In genomic region chr4:2059034-2059725, GRCh38 we compare ENCODE assay signal across 8 cellular contexts. TPM values are rescaled to one million over a fixed set of nuclear protein-coding genes. Genes with fewer than 3 reads are reported as not detected.
DNase-seq lines count a peak whose midpoint lies in the region; ATAC-seq, FAIRE-seq and TF ChIP-seq lines count a peak whose summit lies in the region.

A gene with protein sequence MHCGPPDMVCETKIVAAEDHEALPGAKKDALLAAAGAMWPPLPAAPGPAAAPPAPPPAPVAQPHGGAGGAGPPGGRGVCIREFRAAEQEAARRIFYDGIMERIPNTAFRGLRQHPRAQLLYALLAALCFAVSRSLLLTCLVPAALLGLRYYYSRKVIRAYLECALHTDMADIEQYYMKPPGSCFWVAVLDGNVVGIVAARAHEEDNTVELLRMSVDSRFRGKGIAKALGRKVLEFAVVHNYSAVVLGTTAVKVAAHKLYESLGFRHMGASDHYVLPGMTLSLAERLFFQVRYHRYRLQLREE (plus strand): TSS chr4:2059327. CDS start chr4:2059512, 185 bp downstream.

- H3K9me3 ChIP-seq in RWPE2 (ENCODE audit: severe bottlenecking) (no peaks in the 10 kb centered on the region), endothelial cell of umbilical vein (replicated peaks; ENCODE audit: control insufficient read depth, insufficient read depth, low read length) (no peaks in the 10 kb centered on the region)
- no peaks in the 10 kb centered on the region for H3K9me3 ChIP-seq in naive thymus-derived CD4-positive, alpha-beta T cell (ENCODE audit: control insufficient read depth in 2 of 3, low read length in 3 of 3)

- H4K20me1 ChIP-seq in endothelial cell of umbilical vein (replicated peaks; ENCODE audit: control insufficient read depth, extremely low read depth, insufficient read depth, low read length), result no peaks in the 10 kb centered on the region

- H3K36me3 Mint-ChIP-seq in naive thymus-derived CD4-positive, alpha-beta T cell, result peaks cover 0 to 1% (median 0%) of the 10 kb centered on the region in 5 donors

- no peak within 1 kb of the TSS for H3K27ac Mint-ChIP-seq in naive thymus-derived CD4-positive, alpha-beta T cell

- H2AFZ ChIP-seq in endothelial cell of umbilical vein (ENCODE audit: low read depth, low read length), result peak within 1 kb of the TSS; percentile 59

- H3K4me1 ChIP-seq in RWPE2 (ENCODE audit: insufficient read depth, poor library complexity, severe bottlenecking) (no peaks in the 10 kb centered on the region), endothelial cell of umbilical vein (ENCODE audit: control insufficient read depth, extremely low read depth, insufficient read depth, low read length) (no peaks in the 10 kb centered on the region)
- no peaks in the 10 kb centered on the region for H3K4me1 ChIP-seq in naive thymus-derived CD4-positive, alpha-beta T cell (ENCODE audit: control insufficient read depth in 2 of 2, insufficient read depth in 2 of 2, low read length in 2 of 2)

- dilution Hi-C loops in endothelial cell of umbilical vein (cut with MboI; ENCODE audit: extremely low pct_ligation_motif_present, low sequenced_read_pairs), result no loop called here

- H3K27me3 Mint-ChIP-seq in naive thymus-derived CD4-positive, alpha-beta T cell, result peaks cover 22 to 40% (median 29%) of the 10 kb centered on the region in 5 donors

- intact Hi-C loops in endothelial cell of umbilical vein (cut with micrococcal nuclease), result no loop called here
- intact Hi-C loops in naive thymus-derived CD4-positive, alpha-beta T cell (cut with micrococcal nuclease), result loop anchor here in 1 of 2 donors (1.0 to 5.0 kb wide), 2 partner anchors 50 to 113 kb away; no protein-coding TSS in a partner anchor

- no peaks in the 10 kb centered on the region for H3K9me3 Mint-ChIP-seq in naive thymus-derived CD4-positive, alpha-beta T cell

- no peak within 1 kb of the TSS for H3K27ac ChIP-seq in HL-60 (replicated peaks)
- H3K27ac ChIP-seq in RWPE2 (ENCODE audit: poor library complexity, severe bottlenecking), result no peak within 1 kb of the TSS
- H3K27ac ChIP-seq in endothelial cell of umbilical vein (ENCODE audit: insufficient read depth, low read depth, low read length), result no peak within 1 kb of the TSS
- no peak within 1 kb of the TSS for H3K27ac ChIP-seq in naive thymus-derived CD4-positive, alpha-beta T cell (ENCODE audit: low read depth, low read length)

- no TSS peak for BruUV-seq in endothelial cell of umbilical vein (replicated peaks; lab: Mats Ljungman, UMichigan)

- H3K27me3 ChIP-seq in HL-60 (ENCODE audit: insufficient read depth, poor library complexity, severe bottlenecking) (peaks cover 21% of the 10 kb centered on the region), RWPE2 (ENCODE audit: insufficient read depth, poor library complexity, severe bottlenecking) (peaks cover 32% of the 10 kb centered on the region), endothelial cell of umbilical vein (ENCODE audit: control insufficient read depth in 2 of 2, insufficient read depth in 2 of 2, low read length in 2 of 2) (peaks cover 25 to 39% of the 10 kb centered on the region in 2 experiments)
- H3K27me3 ChIP-seq in naive thymus-derived CD4-positive, alpha-beta T cell (ENCODE audit: control insufficient read depth in 2 of 2, insufficient read depth in 2 of 2, low read length in 2 of 2), result peaks cover 0 to 3% of the 10 kb centered on the region in 2 donors

- no peaks in the 10 kb centered on the region for H3K36me3 ChIP-seq in RWPE2 (ENCODE audit: low read depth)
- H3K36me3 ChIP-seq in endothelial cell of umbilical vein (ENCODE audit: control insufficient read depth in 2 of 2, extremely low read depth in 1 of 2, insufficient read depth in 2 of 2, low read length in 2 of 2), result no peaks in the 10 kb centered on the region
- no peaks in the 10 kb centered on the region for H3K36me3 ChIP-seq in naive thymus-derived CD4-positive, alpha-beta T cell (ENCODE audit: control insufficient read depth in 2 of 3, insufficient read depth in 3 of 3, low read length in 3 of 3)

- no peak for FAIRE-seq in endothelial cell of umbilical vein (lab: Jason Lieb, UNC)

- peaks cover 0 to 6% (median 0%) of the 10 kb centered on the region in 7 donors for H3K4me1 Mint-ChIP-seq in naive thymus-derived CD4-positive, alpha-beta T cell

- H3K4me3 ChIP-seq in HL-60 (replicated peaks; ENCODE audit: insufficient read depth, low read length) (peak within 1 kb of the TSS; percentile 39), RWPE2 (ENCODE audit: severe bottlenecking) (peak within 1 kb of the TSS; percentile 28), endothelial cell of umbilical vein (replicated peaks in 1 of 3; ENCODE audit: insufficient read depth in 1 of 3, low read depth in 1 of 3, low read length in 3 of 3) (peak within 1 kb of the TSS in 1 of 3 experiments; percentile 31)
- no peak within 1 kb of the TSS for H3K4me3 ChIP-seq in naive thymus-derived CD4-positive, alpha-beta T cell (ENCODE audit: low read length)

- no peak for TF ChIP-seq POLR2A in endothelial cell of umbilical vein (IDR thresholded peaks at IDR 0.05; ENCODE audit: low read depth, low read length)

- CTCF ChIA-PET in endothelial cell of umbilical vein (lab: Charles Lee), result no interaction called here
- CTCF ChIA-PET in naive thymus-derived CD4-positive, alpha-beta T cell (lab: Charles Lee), result no interaction called here

- POLR2A ChIA-PET in endothelial cell of umbilical vein (lab: Charles Lee), result no interaction called here
- POLR2A ChIA-PET in naive thymus-derived CD4-positive, alpha-beta T cell (lab: Charles Lee), result no interaction called here

- H3K79me2 ChIP-seq in endothelial cell of umbilical vein (ENCODE audit: control insufficient read depth, insufficient read depth, low read length), result no peaks in the 10 kb centered on the region

- H3K4me3 Mint-ChIP-seq in naive thymus-derived CD4-positive, alpha-beta T cell, result peak within 1 kb of the TSS in 7 of 10 donors; percentile 17 to 70 (median 38)

- ATAC-seq in RWPE2 (ENCODE audit: low read depth) (no peak), HG02981 (IDR thresholded peaks at IDR 0.05; ENCODE audit: unreplicated experiment) (no peak)
- peak; percentile 55 for ATAC-seq in naive thymus-derived CD4-positive, alpha-beta T cell

- H3K9ac ChIP-seq in endothelial cell of umbilical vein (replicated peaks; ENCODE audit: extremely low read depth, insufficient read depth, low read length), result no peak within 1 kb of the TSS

- no peaks in the 10 kb centered on the region for H3K9me1 ChIP-seq in endothelial cell of umbilical vein (replicated peaks; ENCODE audit: control insufficient read depth, extremely low read depth, insufficient read depth, low read length)

- no peak within 1 kb of the TSS for H3K4me2 ChIP-seq in endothelial cell of umbilical vein (ENCODE audit: insufficient read depth, low read length)

- TF ChIP-seq CTCF in HL-60 (IDR thresholded peaks at IDR 0.05; ENCODE audit: insufficient read depth, low read length), result no peak
- TF ChIP-seq CTCF in RWPE2 (IDR thresholded peaks at IDR 0.05; ENCODE audit: poor library complexity, severe bottlenecking), result no peak
- no peak for TF ChIP-seq CTCF in endothelial cell of umbilical vein (IDR thresholded peaks at IDR 0.05; ENCODE audit: extremely low read depth in 1 of 2, insufficient read depth in 1 of 2, low read depth in 1 of 2, low read length in 2 of 2)

- DNase-seq in Ammon's horn (ENCODE audit: low spot score), result peak; percentile 85
- DNase-seq in HL-60 (ENCODE audit: low read depth in 1 of 2, low spot score in 1 of 2), result peak in 1 of 2 experiments; percentile 46
- DNase-seq in RWPE2 (ENCODE audit: low spot score), result no peak
- no peak for DNase-seq in endothelial cell of umbilical vein (ENCODE audit: low read depth, low spot score)
- DNase-seq in naive thymus-derived CD4-positive, alpha-beta T cell, result peak in 1 of 9 donors; percentile 59
- DNase-seq in stimulated activated naive CD4-positive, alpha-beta T cell treated with Interleukin-2 at 50 U/mL for 16 hours (lab: John Stamatoyannopoulos, UW), result no peak
- no peak for DNase-seq in SK-N-DZ (ENCODE audit: low spot score)

TF ChIP-seq in endothelial cell of umbilical vein, 7 proteins besides CTCF, POLR2A, EP300 and RAD21:
- TF ChIP-seq MYC (IDR thresholded peaks at IDR 0.05; ENCODE audit: low read depth, low read length) (no peak), EZH2 (IDR thresholded peaks at IDR 0.05; ENCODE audit: borderline replicate concordance, low read depth, low read length, severe bottlenecking) (peak; percentile 5)

RNA-seq across cellular contexts. Expression of the gene that starts here (rescaled TPM):
- total RNA-seq in endothelial cell of umbilical vein, result 0.11 and 0.12 TPM in 2 replicates
- polyA plus RNA-seq in endothelial cell of umbilical vein, result 0.10 and 0.11 TPM in 2 replicates
- polyA plus RNA-seq in endothelial cell of umbilical vein (2011; cell fraction: cytosol; rRNA removed), result 0.04 and 0.06 TPM in 2 replicates
- polyA plus RNA-seq in endothelial cell of umbilical vein (2011; cell fraction: nucleus; rRNA removed), result 0.09 and 0.11 TPM in 2 replicates
- polyA plus RNA-seq in endothelial cell of umbilical vein (2012), result 0.08 and 0.15 TPM in 2 replicates
- polyA minus RNA-seq in endothelial cell of umbilical vein, result 1.1 and 2.4 TPM in 2 replicates
- 2.5 TPM for polyA minus RNA-seq in endothelial cell of umbilical vein (2011; cell fraction: cytosol; rRNA and poly(A)+ RNA removed)
- 0.05 TPM in 1 of 2 replicates, not detected in the other for polyA minus RNA-seq in endothelial cell of umbilical vein (2011; cell fraction: nucleus; rRNA and poly(A)+ RNA removed)
- total RNA-seq in naive thymus-derived CD4-positive, alpha-beta T cell, result 1 to 10 TPM in 1 of 5 experiments, under 1 TPM in 2, not detected in 2; 0.11 to 7.2 (median 0.24) TPM
- polyA plus RNA-seq in naive thymus-derived CD4-positive, alpha-beta T cell, result not detected
- 2.8 and 3.9 TPM in 2 replicates for polyA plus RNA-seq in SK-N-DZ (2014; cell fraction: cytosol; rRNA removed)
- polyA plus RNA-seq in SK-N-DZ (2014; cell fraction: nucleus; rRNA removed), result 6.2 and 12.0 TPM in 2 replicates
